In genomic region chr17:17497845-17498520, GRCh38 we compare ENCODE assay signal across 22 cellular contexts. TPM values are rescaled to one million over a fixed set of nuclear protein-coding genes. Genes with fewer than 3 reads are reported as not detected.
DNase-seq lines count a peak whose midpoint lies in the region; ATAC-seq and TF ChIP-seq lines count a peak whose summit lies in the region.
"Had no signal": no experiment of that assay in that cellular context is flagged by ENCODE, and none has a peak within 500 bp of the region (broad histone marks: within the 10 kb centered on the region; RNA-seq: fewer than 3 reads in every experiment).

No MANE protein-coding gene starts in this region.

- no peaks in the 10 kb centered on the region for H3K36me3 ChIP-seq in CD8-positive, alpha-beta T cell (ENCODE audit: insufficient read depth, low read length)
- no peaks in the 10 kb centered on the region for H3K36me3 ChIP-seq in psoas muscle (ENCODE audit: insufficient read depth in 1 of 2, low read depth in 1 of 2)
- H3K36me3 ChIP-seq in H7 (replicated peaks; ENCODE audit: control insufficient read depth, insufficient read depth, low read length), result no peaks in the 10 kb centered on the region
- H3K36me3 ChIP-seq: Peyer's patch had no signal

- no peak for ATAC-seq in CD8-positive, alpha-beta T cell
- no peak for ATAC-seq in psoas muscle
- no peak for ATAC-seq in GM18517 (IDR thresholded peaks at IDR 0.05; ENCODE audit: unreplicated experiment)

- no peak overlapping the region for H3K4me3 ChIP-seq in CD8-positive, alpha-beta T cell (ENCODE audit: low read depth, low read length)
- H3K4me3 ChIP-seq in psoas muscle, result no peak overlapping the region
- H3K4me3 ChIP-seq in H7 (ENCODE audit: insufficient read depth, low read depth, low read length), result no peak overlapping the region
- H3K4me3 ChIP-seq: SJSA1 had no signal

- peaks cover 3% of the 10 kb centered on the region for H3K27me3 Mint-ChIP-seq in activated naive CD8-positive, alpha-beta T cell
- H3K27me3 Mint-ChIP-seq in activated naive CD8-positive, alpha-beta T cell treated with anti-CD3 and anti-CD28 coated beads for 36 hours, result peaks cover 19% of the 10 kb centered on the region
- peaks cover 10% of the 10 kb centered on the region for H3K27me3 Mint-ChIP-seq in CD8-positive, alpha-beta T cell (ENCODE audit: low read depth)
- peaks cover 24% of the 10 kb centered on the region for H3K27me3 Mint-ChIP-seq in glutamatergic neuron (ENCODE audit: unreplicated experiment)

- H3K4me1 Mint-ChIP-seq in activated naive CD8-positive, alpha-beta T cell (ENCODE audit: low read depth), result peaks cover 15% of the 10 kb centered on the region
- peaks cover 9% of the 10 kb centered on the region for H3K4me1 Mint-ChIP-seq in activated naive CD8-positive, alpha-beta T cell treated with anti-CD3 and anti-CD28 coated beads for 36 hours
- peaks cover 16% of the 10 kb centered on the region for H3K4me1 Mint-ChIP-seq in CD8-positive, alpha-beta T cell (ENCODE audit: low read depth)
- peaks cover 17% of the 10 kb centered on the region for H3K4me1 Mint-ChIP-seq in glutamatergic neuron (ENCODE audit: low read depth, unreplicated experiment)

- 91 to 96% (median 93%) methylated on average over 10 of the region's 10 CpGs for WGBS in psoas muscle, 3 donors

- no peak overlapping the region for H3K27ac Mint-ChIP-seq in activated naive CD8-positive, alpha-beta T cell
- H3K27ac Mint-ChIP-seq in activated naive CD8-positive, alpha-beta T cell treated with anti-CD3 and anti-CD28 coated beads for 36 hours, result no peak overlapping the region
- no peak overlapping the region for H3K27ac Mint-ChIP-seq in CD8-positive, alpha-beta T cell
- H3K27ac Mint-ChIP-seq in glutamatergic neuron (ENCODE audit: unreplicated experiment), result peak overlapping the region; percentile 66

- H3K4me1 ChIP-seq in CD8-positive, alpha-beta T cell (ENCODE audit: insufficient read depth, low read length), result peaks cover 13% of the 10 kb centered on the region
- peaks cover 18% of the 10 kb centered on the region for H3K4me1 ChIP-seq in psoas muscle

- H3K27ac ChIP-seq in CD8-positive, alpha-beta T cell (ENCODE audit: low read depth, low read length), result no peak overlapping the region
- no peak overlapping the region for H3K27ac ChIP-seq in psoas muscle
- H3K27ac ChIP-seq: 22Rv1; BLaER1 treated with 17β-estradiol and CSF1 and Interleukin-3, amounts not matched to agents 10 nM and 100 nM; HL-60; KMS-11; Peyer's patch; SJSA1 had no signal

- H3K9me3 Mint-ChIP-seq in activated naive CD8-positive, alpha-beta T cell (ENCODE audit: low read depth), result no peaks in the 10 kb centered on the region
- no peaks in the 10 kb centered on the region for H3K9me3 Mint-ChIP-seq in activated naive CD8-positive, alpha-beta T cell treated with anti-CD3 and anti-CD28 coated beads for 36 hours
- H3K9me3 Mint-ChIP-seq in CD8-positive, alpha-beta T cell, result no peaks in the 10 kb centered on the region
- peaks cover 19% of the 10 kb centered on the region for H3K9me3 Mint-ChIP-seq in glutamatergic neuron (ENCODE audit: unreplicated experiment)

- H3K9me3 ChIP-seq in CD8-positive, alpha-beta T cell (ENCODE audit: low read length), result no peaks in the 10 kb centered on the region
- no peaks in the 10 kb centered on the region for H3K9me3 ChIP-seq in psoas muscle
- H3K9me3 ChIP-seq: BLaER1 treated with 17β-estradiol and CSF1 and Interleukin-3, amounts not matched to agents 10 nM and 100 nM; Peyer's patch had no signal

- intact Hi-C loops in CD8-positive, alpha-beta T cell (cut with DNase I, micrococcal nuclease), result loop anchor here (1.0 to 5.0 kb wide), 6 partner anchors 94 to 535 kb away; partner anchors contain the start of genes DRC3 (in 1 of the 2), PEMT (in 1 of the 2) and TOM1L2 (in 1 of the 2)
- intact Hi-C loops in psoas muscle (cut with DNase I), result loop anchor here (1.0 to 5.0 kb wide), 6 partner anchors 21 to 141 kb away; partner anchors contain the start of gene MED9 (in 1 of the 2)

- no peaks in the 10 kb centered on the region for H3K27me3 ChIP-seq in CD8-positive, alpha-beta T cell (ENCODE audit: insufficient read depth, low read length)
- H3K27me3 ChIP-seq in psoas muscle (ENCODE audit: insufficient read depth in 3 of 3, low read length in 2 of 3) (no peaks in the 10 kb centered on the region), H7 (ENCODE audit: control insufficient read depth, insufficient read depth, low read length) (peaks cover 18% of the 10 kb centered on the region)
- H3K27me3 ChIP-seq: Peyer's patch, SJSA1 had no signal

- peak overlapping the region; percentile 75 for H3K4me3 Mint-ChIP-seq in activated naive CD8-positive, alpha-beta T cell
- no peak overlapping the region for H3K4me3 Mint-ChIP-seq in activated naive CD8-positive, alpha-beta T cell treated with anti-CD3 and anti-CD28 coated beads for 36 hours
- peak overlapping the region; percentile 57 for H3K4me3 Mint-ChIP-seq in CD8-positive, alpha-beta T cell
- no peak overlapping the region for H3K4me3 Mint-ChIP-seq in glutamatergic neuron (ENCODE audit: unreplicated experiment)

- CTCF ChIA-PET in CD8-positive, alpha-beta T cell (lab: Charles Lee), result interaction anchor here (1.1 to 3.5 kb wide), 7 partner anchors 16 to 143 kb away, joined by 3 to 57 read pairs (median 7); no protein-coding TSS in a partner anchor

- no peak for TF ChIP-seq CTCF in CD8-positive, alpha-beta T cell (IDR thresholded peaks at IDR 0.05)
- TF ChIP-seq CTCF in glutamatergic neuron (IDR thresholded peaks at IDR 0.05; ENCODE audit: partially characterized antibody, unreplicated experiment), result no peak
- no peak for TF ChIP-seq CTCF in psoas muscle (IDR thresholded peaks at IDR 0.05)

- no peak for DNase-seq in activated naive CD8-positive, alpha-beta T cell treated with anti-CD3 and anti-CD28 coated beads for 36 hours
- DNase-seq in CD8-positive, alpha-beta T cell, result no peak
- DNase-seq in glutamatergic neuron (no peak), psoas muscle (peak; percentile 15 to 38), H7 (no peak), NCI-H1417 (lab: John Stamatoyannopoulos, UW) (no peak)
- DNase-seq: ACHN, GDM1, NCI-H1105, NCI-H2029 treated with DMSO at 0.1 percent for 48 hours, NCI-H345, NCI-H524 treated with DMSO at 0.1 percent for 48 hours, NCI-H82 had no signal

- POLR2A ChIA-PET in CD8-positive, alpha-beta T cell (lab: Charles Lee), result interaction anchor here (0.6 kb wide), 1 partner anchor 333 kb away, joined by 3 read pairs; no protein-coding TSS in a partner anchor

- no peaks in the 10 kb centered on the region for H3K36me3 Mint-ChIP-seq in activated naive CD8-positive, alpha-beta T cell
- H3K36me3 Mint-ChIP-seq in activated naive CD8-positive, alpha-beta T cell treated with anti-CD3 and anti-CD28 coated beads for 36 hours, result peaks cover 3% of the 10 kb centered on the region
- H3K36me3 Mint-ChIP-seq in CD8-positive, alpha-beta T cell, result no peaks in the 10 kb centered on the region
- H3K36me3 Mint-ChIP-seq in glutamatergic neuron (ENCODE audit: unreplicated experiment), result peaks cover 4% of the 10 kb centered on the region

RNA-seq across cellular contexts. Expression of gene RASD1, which starts 1.8 kb away (rescaled TPM):
- under 1 TPM; 0.31 to 0.48 TPM for total RNA-seq in activated naive CD8-positive, alpha-beta T cell treated with anti-CD3 and anti-CD28 coated beads for 36 hours
- total RNA-seq in CD8-positive, alpha-beta T cell, result 1 to 10 TPM; 2.8 to 2.9 TPM
- 140 TPM for total RNA-seq in glutamatergic neuron (ENCODE audit: unreplicated experiment)
- 100 to 1,000 TPM in 1 of 4 donors, 10 to 100 TPM in 1, 1 to 10 TPM in 2; 4.4 to 436 (median 33.8) TPM for total RNA-seq in psoas muscle
- polyA plus RNA-seq in psoas muscle, result 100 to 1,000 TPM in 1 of 3 donors, 10 to 100 TPM in 2; 10.7 to 121 (median 26.5) TPM
- total RNA-seq in H7 (2014; rRNA removed; shearing (Covaris generic)), result 5.3 and 5.6 TPM in 2 replicates
- total RNA-seq: H4 had no signal

RNA-seq across cellular contexts. Expression of gene MED9, which starts 21.2 kb away (rescaled TPM):
- 10 to 100 TPM; 13.8 to 15.0 TPM for total RNA-seq in activated naive CD8-positive, alpha-beta T cell treated with anti-CD3 and anti-CD28 coated beads for 36 hours
- total RNA-seq in CD8-positive, alpha-beta T cell, result 10 to 100 TPM; 35.4 to 35.9 TPM
- total RNA-seq in glutamatergic neuron (ENCODE audit: unreplicated experiment), result 23.2 TPM
- total RNA-seq in psoas muscle, result 10 to 100 TPM; 12.4 to 29.6 (median 20.3) TPM
- polyA plus RNA-seq in psoas muscle, result 10 to 100 TPM; 16.6 to 19.0 (median 18.3) TPM
- total RNA-seq in H7 (2014; rRNA removed; shearing (Covaris generic)), result 28.9 and 31.3 TPM in 2 replicates

Comparison
In these comparisons a context has a peak if more than half of its experiments do, and no peak if none do; other contexts are left out.
1. H3K4me3 Mint-ChIP-seq: peak in activated naive CD8-positive, alpha-beta T cell (single experiment) and CD8-positive, alpha-beta T cell (single experiment); none in activated naive CD8-positive, alpha-beta T cell treated with anti-CD3 and anti-CD28 coated beads for 36 hours (single experiment) and glutamatergic neuron (single experiment).
2. DNase-seq: peak in psoas muscle (2 of 2); none in activated naive CD8-positive, alpha-beta T cell treated with anti-CD3 and anti-CD28 coated beads for 36 hours (single experiment), CD8-positive, alpha-beta T cell (0 of 7), glutamatergic neuron (single experiment), H7 (single experiment) and NCI-H1417 (0 of 3).